8 cellular contexts compared by ENCODE assay signal in the genomic region with DNA sequence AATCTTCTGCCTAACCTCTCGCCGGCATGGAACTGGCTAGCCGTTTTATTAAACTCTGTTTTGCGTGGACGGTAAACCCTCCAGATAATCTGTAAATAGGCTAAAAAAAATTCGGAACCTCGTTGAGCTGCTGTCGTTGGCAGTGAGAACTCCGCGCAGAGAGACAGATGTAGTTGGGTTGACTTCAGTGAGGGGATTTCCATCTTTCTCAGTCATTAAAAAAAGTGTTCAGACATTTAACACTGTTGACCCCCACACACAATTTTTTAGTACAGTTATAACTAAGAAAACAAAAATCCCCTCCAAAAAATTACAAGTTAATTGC. TPM values are rescaled to one million over a fixed set of nuclear protein-coding genes. Genes with fewer than 3 reads are reported as not detected.
A peak's percentile ranks its signal among the peaks of the same experiment; 100 is the strongest.
DNase-seq lines count a peak whose midpoint lies in the region; FAIRE-seq and TF ChIP-seq lines count a peak whose summit lies in the region.

No MANE protein-coding gene starts in this region.

- no peaks in the 10 kb centered on the region for H3K4me1 ChIP-seq in HEK293 (ENCODE audit: control insufficient read depth, insufficient read depth, low read length)
- peaks cover 1% of the 10 kb centered on the region for H3K4me1 ChIP-seq in parathyroid adenoma

- no peaks in the 10 kb centered on the region for H3K27me3 ChIP-seq in parathyroid adenoma (ENCODE audit: control insufficient read depth, insufficient read depth, low read length)

- H3K4me2 ChIP-seq in parathyroid adenoma (ENCODE audit: low read length): peak overlapping the region; percentile 96

- no peak overlapping the region for H3K9ac ChIP-seq in parathyroid adenoma

- H3K4me3 ChIP-seq in HEK293 (ENCODE audit: low read depth, low read length) (peak overlapping the region; percentile 80), epithelial cell of proximal tubule (ENCODE audit: low read depth, low read length) (peak overlapping the region; percentile 67), parathyroid adenoma (ENCODE audit: low read depth, low read length) (peak overlapping the region; percentile 87)

- peak; percentile 55; the same call in 1 of the 2 replicates for TF ChIP-seq POLR2A in GM12891 (IDR thresholded peaks at IDR 0.05; ENCODE audit: low read depth, low read length)

- H3K27ac ChIP-seq in HEK293 (ENCODE audit: extremely low read depth, low read depth, low read length) (peak overlapping the region; percentile 74), RWPE1 (peak overlapping the region; percentile 89), parathyroid adenoma (peak overlapping the region; percentile 92)

- no peaks in the 10 kb centered on the region for H3K9me3 ChIP-seq in HEK293 (ENCODE audit: control insufficient read depth, insufficient read depth, low read depth, low read length)
- no peaks in the 10 kb centered on the region for H3K9me3 ChIP-seq in parathyroid adenoma (ENCODE audit: control insufficient read depth, low read length)

- TF ChIP-seq CTCF in HEK293 (tag by site-specific recombination; IDR thresholded peaks at IDR 0.05) (no peak), RWPE1 (conservative IDR thresholded peaks at IDR 0.05; ENCODE audit: low read depth) (no peak), epithelial cell of proximal tubule (conservative IDR thresholded peaks at IDR 0.05; ENCODE audit: low read depth, low read length) (no peak), parathyroid adenoma (IDR thresholded peaks at IDR 0.05) (no peak)

- CTCF ChIA-PET in HEK293 (lab: Yijun Ruan, JAX): interaction anchor here (0.6 to 1.3 kb wide), 3 partner anchors 13 to 92 kb away, joined by 3 to 9 read pairs (median 4); no protein-coding TSS in a partner anchor
- CTCF ChIA-PET in RWPE1 (lab: Yijun Ruan, JAX): interaction anchor here (0.8 to 1.3 kb wide), 2 partner anchors 13 to 352 kb away, joined by 4 read pairs; no protein-coding TSS in a partner anchor

- FAIRE-seq in GM12891 (lab: Jason Lieb, UNC): no peak

- peak overlapping the region; percentile 83 for H2AFZ ChIP-seq in parathyroid adenoma

- POLR2A ChIA-PET in HEK293 (lab: Yijun Ruan, JAX): interaction anchor here (0.8 to 1.6 kb wide), 10 partner anchors 9 to 352 kb away, joined by 3 to 6 read pairs (median 4); a partner anchor contains a TSS
- POLR2A ChIA-PET in RWPE1 (lab: Yijun Ruan, JAX; ENCODE audit: low non-redundant PET): no interaction called here

- DNase-seq in GM12891 (ENCODE audit: insufficient read length, low spot score): no peak
- DNase-seq in RWPE1 (ENCODE audit: low spot score): no peak
- DNase-seq in epithelial cell of proximal tubule (ENCODE audit: low read depth): no peak
- DNase-seq in putamen (ENCODE audit: low spot score): no peak
- no peak for DNase-seq in NCI-H774 (lab: John Stamatoyannopoulos, UW)
- no peak for DNase-seq in DMS 273 treated with DMSO at 0.1 percent for 48 hours (lab: John Stamatoyannopoulos, UW)

- H3K79me2 ChIP-seq in parathyroid adenoma: peaks cover 21% of the 10 kb centered on the region

- H3K36me3 ChIP-seq in HEK293 (ENCODE audit: control insufficient read depth in 2 of 2, insufficient read depth in 1 of 2, low read length in 2 of 2) (peaks cover 35 to 43% of the 10 kb centered on the region in 2 experiments), parathyroid adenoma (ENCODE audit: control insufficient read depth, insufficient read depth, low read length) (no peaks in the 10 kb centered on the region)

TF ChIP-seq in GM12891, 5 proteins besides CTCF, POLR2A, EP300 and RAD21:
- TF ChIP-seq SPI1 (IDR thresholded peaks at IDR 0.05; ENCODE audit: low read depth, low read length): no peak
- no peak for TF ChIP-seq POU2F2 (IDR thresholded peaks at IDR 0.05; ENCODE audit: low read depth, low read length)
- TF ChIP-seq POLR2AphosphoS5 (IDR thresholded peaks at IDR 0.05; ENCODE audit: low read depth, low read length): peak; percentile 42; the same call in 1 of the 2 replicates

TF ChIP-seq in HEK293, 187 proteins besides CTCF, POLR2A, EP300 and RAD21:
- 0 out of 2 replicates have a peak, but pooled peaks have one; percentile 6 for TF ChIP-seq ZNF2 (tag by site-specific recombination; IDR thresholded peaks at IDR 0.05)
- TF ChIP-seq ZNF335 (tag by site-specific recombination; conservative IDR thresholded peaks at IDR 0.05): peak; percentile 36
- 0 out of 2 replicates have a peak, but pooled peaks have one; percentile 5 for TF ChIP-seq YY1 (tag by site-specific recombination; IDR thresholded peaks at IDR 0.05)
- TF ChIP-seq ZNF221 (tag by site-specific recombination; IDR thresholded peaks at IDR 0.05; ENCODE audit: borderline replicate concordance): no peak

RNA-seq across cellular contexts. Expression of a gene that starts 0.5 kb away (rescaled TPM):
- polyA plus RNA-seq in GM12891 (2012; ENCODE audit: low read depth, missing spikeins): 566 TPM
- total RNA-seq in epithelial cell of proximal tubule: 282 and 327 TPM in 2 replicates

RNA-seq across cellular contexts. Expression of a gene that starts 21.3 kb away (rescaled TPM):
- 3.9 TPM for polyA plus RNA-seq in GM12891 (2012; ENCODE audit: low read depth, missing spikeins)
- 0.69 and 1.4 TPM in 2 replicates for total RNA-seq in epithelial cell of proximal tubule
